7 cellular contexts compared by ENCODE assay signal in genomic region chr7:7970113-7970619, GRCh38. TPM values are rescaled to one million over a fixed set of nuclear protein-coding genes. Genes with fewer than 3 reads are reported as not detected.
DNase-seq lines count a peak whose midpoint lies in the region; ATAC-seq and TF ChIP-seq lines count a peak whose summit lies in the region.

No MANE protein-coding gene starts in this region.

- TF ChIP-seq POLR2A in spleen (IDR thresholded peaks at IDR 0.05) = no peak

- no TSS peak for BruUV-seq in PC-3 (replicated peaks; lab: Mats Ljungman, UMichigan)

- no peak; the same call in 1 of the 2 replicates for ATAC-seq in PC-3
- ATAC-seq in GM18502 (IDR thresholded peaks at IDR 0.05; ENCODE audit: poor library complexity, unreplicated experiment) = no peak
- no peak for ATAC-seq in HG02763 (IDR thresholded peaks at IDR 0.05; ENCODE audit: unreplicated experiment)

- 0 to 1% (median 1%) methylated on average over 15 of the region's 15 CpGs for WGBS in spleen, 5 donors

- CTCF ChIA-PET in PC-3 (lab: Charles Lee) = interaction anchor here (0.8 to 1.3 kb wide), 2 partner anchors 26 to 65 kb away, joined by 3 to 5 read pairs; no protein-coding TSS in a partner anchor

- H3K27me3 ChIP-seq in PC-3 (ENCODE audit: low read length) = no peaks in the 10 kb centered on the region
- H3K27me3 ChIP-seq in spleen (replicated peaks in 1 of 7) = no peaks in the 10 kb centered on the region

- no peaks in the 10 kb centered on the region for H3F3A ChIP-seq in PC-3 (ENCODE audit: low read length, unreplicated experiment)

- H3K9me3 ChIP-seq in PC-3 (ENCODE audit: low read length) (no peaks in the 10 kb centered on the region), spleen (no peaks in the 10 kb centered on the region)

- no peaks in the 10 kb centered on the region for H3K9me2 ChIP-seq in PC-3 (replicated peaks; ENCODE audit: low read length)

- H3K4me2 ChIP-seq in PC-3 (ENCODE audit: low read length) = peak overlapping the region; percentile 83

- H3K27ac ChIP-seq in PC-3 (ENCODE audit: low read length) (peak overlapping the region; percentile 20; the same call in 1 of the 2 replicates), spleen (peak overlapping the region; percentile 67 to 99 (median 99))

- peaks cover 35% of the 10 kb centered on the region for H3K4me1 ChIP-seq in PC-3 (ENCODE audit: insufficient read depth, low read length)
- H3K4me1 ChIP-seq in spleen = peaks cover 0 to 69% (median 49%) of the 10 kb centered on the region in 6 donors

- peak overlapping the region; percentile 70 for H3K9ac ChIP-seq in PC-3 (ENCODE audit: low read length)

- POLR2A ChIA-PET in PC-3 (lab: Charles Lee; ENCODE audit: unreplicated experiment) = interaction anchor here (0.6 to 0.7 kb wide), 7 partner anchors 12 to 543 kb away, joined by 3 to 10 read pairs (median 6); no protein-coding TSS in a partner anchor

- peak overlapping the region; percentile 71 for H2AFZ ChIP-seq in PC-3 (ENCODE audit: low read length)

- TF ChIP-seq CTCF in HFF-Myc (IDR thresholded peaks at IDR 0.05; ENCODE audit: low read depth, low read length, missing control alignments) (no peak), PC-3 (conservative IDR thresholded peaks at IDR 0.05; ENCODE audit: low read depth, low read length) (no peak), foreskin fibroblast (IDR thresholded peaks at IDR 0.05; ENCODE audit: low read depth, low read length) (no peak), spleen (IDR thresholded peaks at IDR 0.05 in 8 of 11, conservative IDR thresholded peaks at IDR 0.05 in 3 of 11) (no peak)

- H3K4me3 ChIP-seq in HFF-Myc (replicated peaks; ENCODE audit: low read depth, low read length) = peak overlapping the region; percentile 77
- peak overlapping the region; percentile 86 for H3K4me3 ChIP-seq in PC-3 (ENCODE audit: low read length)
- H3K4me3 ChIP-seq in foreskin fibroblast (ENCODE audit: low read depth in 1 of 2, low read length in 2 of 2) = peak overlapping the region; percentile 78 to 87
- H3K4me3 ChIP-seq in spleen = peak overlapping the region; percentile 50 to 97 (median 80)

- no peak for DNase-seq in HFF-Myc (ENCODE audit: extremely low read depth, low read depth)
- DNase-seq in PC-3 = no peak
- no peak for DNase-seq in foreskin fibroblast
- DNase-seq in spleen = no peak
- DNase-seq in AG08395 (ENCODE audit: low spot score) = no peak

- peaks cover 14% of the 10 kb centered on the region; the same call in 1 of the 2 replicates for H4K20me1 ChIP-seq in PC-3 (ENCODE audit: low read length)

- H3K36me3 ChIP-seq in PC-3 (ENCODE audit: low read depth, low read length) = no peaks in the 10 kb centered on the region
- H3K36me3 ChIP-seq in spleen = no peaks in the 10 kb centered on the region

- H3K79me2 ChIP-seq in PC-3 (ENCODE audit: low read length) = peaks cover 56% of the 10 kb centered on the region

- intact Hi-C loops in PC-3 (cut with micrococcal nuclease) (loop anchor here (1.0 to 10.0 kb wide), 5 partner anchors 13 to 375 kb away; no protein-coding TSS in a partner anchor), spleen (cut with DNase I; ENCODE audit: low total_unique reads) (no loop called here)

RNA-seq across cellular contexts. Expression of gene GLCCI1, which starts 1.6 kb away (rescaled TPM):
- total RNA-seq in PC-3 (2014; rRNA removed) (7.8 and 8.5 TPM in 2 replicates), spleen (10 to 100 TPM; 35.7 to 53.2 (median 44.8) TPM)
- polyA plus RNA-seq in spleen = 1 to 10 TPM; 9.1 to 9.6 (median 9.4) TPM
